ENCODE assay signal across 10 cellular contexts in genomic region chr3:188390775-188391443, GRCh38.
A peak's percentile ranks its signal among the peaks of the same experiment; 100 is the strongest.
DNase-seq lines count a peak whose midpoint lies in the region; ATAC-seq, FAIRE-seq and TF ChIP-seq lines count a peak whose summit lies in the region.
"Had no signal": no experiment of that assay in that cellular context is flagged by ENCODE, and none has a peak within 500 bp of the region (broad histone marks: within the 10 kb centered on the region; RNA-seq: fewer than 3 reads in every experiment).

No MANE protein-coding gene starts in this region.

- peaks cover 33% of the 10 kb centered on the region for H3K4me1 Mint-ChIP-seq in stimulated activated effector memory CD8-positive, alpha-beta T cell treated with anti-CD3 and anti-CD28 coated beads, Interleukin-12 subunit alpha, Interleukin-12 subunit beta, amount 100 ng/mL, for 72 hours

- no peaks in the 10 kb centered on the region for H3F3A ChIP-seq in MM.1S (ENCODE audit: insufficient read depth, low read length)

- peak overlapping the region; percentile 46 to 65 for H3K27ac ChIP-seq in ascending aorta
- peak overlapping the region; percentile 92 for H3K27ac ChIP-seq in keratinocyte (ENCODE audit: control insufficient read depth, insufficient read depth, low read length)
- no peak overlapping the region for H3K27ac ChIP-seq in MM.1S (ENCODE audit: low read length)

- intact Hi-C loops in ascending aorta (cut with DNase I) = no loop called here

- DNase-seq in ascending aorta (ENCODE audit: low spot score in 2 of 2) (no peak), keratinocyte (ENCODE audit: low read depth, low spot score) (no peak), activated gamma-delta T cell treated with Interleukin-2 at 50 U/mL for 16 hours (no peak), MM.1S (no peak)
- no peak for DNase-seq in stimulated activated effector memory CD8-positive, alpha-beta T cell treated with anti-CD3 and anti-CD28 coated beads, Interleukin-12 subunit alpha, Interleukin-12 subunit beta, amount 100 ng/mL, for 72 hours (ENCODE audit: low spot score in 2 of 2)
- DNase-seq: activated gamma-delta T cell, NCI-H526 treated with DMSO at 0.1 percent for 48 hours had no signal

- peak overlapping the region; percentile 50 for H2AFZ ChIP-seq in keratinocyte (ENCODE audit: control insufficient read depth, low read length)
- no peak overlapping the region for H2AFZ ChIP-seq in MM.1S (ENCODE audit: low read length)

- H3K27me3 ChIP-seq in ascending aorta = no peaks in the 10 kb centered on the region
- H3K27me3 ChIP-seq in keratinocyte (ENCODE audit: control insufficient read depth, extremely low read depth, insufficient read depth, low read length) = no peaks in the 10 kb centered on the region
- H3K27me3 ChIP-seq in MM.1S (replicated peaks; ENCODE audit: insufficient read depth, low read length) = no peaks in the 10 kb centered on the region

- H3K27ac Mint-ChIP-seq in stimulated activated effector memory CD8-positive, alpha-beta T cell treated with anti-CD3 and anti-CD28 coated beads, Interleukin-12 subunit alpha, Interleukin-12 subunit beta, amount 100 ng/mL, for 72 hours = peak overlapping the region; percentile 88

- H3K9me1 ChIP-seq in keratinocyte (ENCODE audit: control insufficient read depth, extremely low read depth, insufficient read depth, low read length) = no peaks in the 10 kb centered on the region

- H3K4me1 ChIP-seq in ascending aorta (peaks cover 2 to 51% of the 10 kb centered on the region in 2 donors), keratinocyte (ENCODE audit: control insufficient read depth, extremely low read depth, insufficient read depth, low read length) (peaks cover 34% of the 10 kb centered on the region), MM.1S (ENCODE audit: low read length) (no peaks in the 10 kb centered on the region)

- H3K36me3 ChIP-seq in ascending aorta (no peaks in the 10 kb centered on the region), keratinocyte (ENCODE audit: control insufficient read depth in 2 of 2, extremely low read depth in 1 of 2, insufficient read depth in 2 of 2, low read length in 2 of 2) (no peaks in the 10 kb centered on the region), MM.1S (replicated peaks; ENCODE audit: insufficient read depth, low read length) (no peaks in the 10 kb centered on the region)

- no peaks in the 10 kb centered on the region for H3K9me3 ChIP-seq in ascending aorta
- no peaks in the 10 kb centered on the region for H3K9me3 ChIP-seq in keratinocyte (ENCODE audit: control insufficient read depth, low read depth, low read length)
- H3K9me3 ChIP-seq in MM.1S (replicated peaks; ENCODE audit: insufficient read depth, low read length) = no peaks in the 10 kb centered on the region

- TF ChIP-seq CTCF in ascending aorta (IDR thresholded peaks at IDR 0.05) = no peak
- TF ChIP-seq CTCF in keratinocyte (optimal IDR thresholded peaks at IDR 0.05 in 1 of 3, IDR thresholded peaks at IDR 0.05 in 1 of 3, conservative IDR thresholded peaks at IDR 0.05 in 1 of 3; ENCODE audit: extremely low read depth in 1 of 3, insufficient read depth in 2 of 3, low read length in 3 of 3) = no peak
- no peak for TF ChIP-seq CTCF in MM.1S (IDR thresholded peaks at IDR 0.05; ENCODE audit: low read length)

- H3K79me2 ChIP-seq in keratinocyte (ENCODE audit: control insufficient read depth, insufficient read depth, low read length) = peaks cover 6% of the 10 kb centered on the region
- H3K79me2 ChIP-seq in MM.1S (ENCODE audit: low read length) = no peaks in the 10 kb centered on the region

- peak overlapping the region; percentile 27 for H3K4me3 Mint-ChIP-seq in stimulated activated effector memory CD8-positive, alpha-beta T cell treated with anti-CD3 and anti-CD28 coated beads, Interleukin-12 subunit alpha, Interleukin-12 subunit beta, amount 100 ng/mL, for 72 hours

- no peaks in the 10 kb centered on the region for H3K9me2 ChIP-seq in MM.1S (replicated peaks; ENCODE audit: insufficient read depth, low read length)

- H3K36me3 Mint-ChIP-seq in stimulated activated effector memory CD8-positive, alpha-beta T cell treated with anti-CD3 and anti-CD28 coated beads, Interleukin-12 subunit alpha, Interleukin-12 subunit beta, amount 100 ng/mL, for 72 hours = peaks cover 4% of the 10 kb centered on the region

- ATAC-seq in HG03159 (IDR thresholded peaks at IDR 0.05; ENCODE audit: unreplicated experiment) = peak; percentile 25
- ATAC-seq in stimulated activated effector memory CD8-positive, alpha-beta T cell treated with anti-CD3 and anti-CD28 coated beads, Interleukin-12 subunit alpha, Interleukin-12 subunit beta, amount 100 ng/mL, for 72 hours = no peak
- ATAC-seq in GM21515 (IDR thresholded peaks at IDR 0.05; ENCODE audit: unreplicated experiment) = no peak
- no peak for ATAC-seq in HG02759 (IDR thresholded peaks at IDR 0.05; ENCODE audit: unreplicated experiment)

- dilution Hi-C loops in keratinocyte (cut with MboI; ENCODE audit: extremely low pct_ligation_motif_present, low sequenced_read_pairs) = no loop called here

- H3K9ac ChIP-seq in keratinocyte (ENCODE audit: control insufficient read depth, extremely low read depth, insufficient read depth, low read length) (peak overlapping the region; percentile 66), MM.1S (ENCODE audit: low read length) (no peak overlapping the region)

- H3K4me3 ChIP-seq in ascending aorta (peak overlapping the region in 1 of 2 donors; percentile 5), keratinocyte (ENCODE audit: control insufficient read depth in 2 of 3, extremely low read depth in 1 of 3, insufficient read depth in 2 of 3, low read depth in 1 of 3, low read length in 3 of 3) (no peak overlapping the region), MM.1S (ENCODE audit: low read length) (no peak overlapping the region)

- H4K20me1 ChIP-seq in keratinocyte (ENCODE audit: control insufficient read depth, extremely low read depth, insufficient read depth, low read length) (no peaks in the 10 kb centered on the region), MM.1S (ENCODE audit: insufficient read depth, low read length) (no peaks in the 10 kb centered on the region)

- H3K4me2 ChIP-seq in keratinocyte (ENCODE audit: control insufficient read depth, extremely low read depth, insufficient read depth, low read depth, low read length) = peak overlapping the region; percentile 97
- no peak overlapping the region for H3K4me2 ChIP-seq in MM.1S (ENCODE audit: low read depth, low read length)

- no peaks in the 10 kb centered on the region for H3K9me3 Mint-ChIP-seq in stimulated activated effector memory CD8-positive, alpha-beta T cell treated with anti-CD3 and anti-CD28 coated beads, Interleukin-12 subunit alpha, Interleukin-12 subunit beta, amount 100 ng/mL, for 72 hours

- no peak for FAIRE-seq in keratinocyte (lab: Jason Lieb, UNC)
